ENCODE assay signal across 16 cellular contexts in genomic region chr9:87622936-87623335, GRCh38.
DNase-seq lines count a peak whose midpoint lies in the region; ATAC-seq and TF ChIP-seq lines count a peak whose summit lies in the region.
"Had no signal": no experiment of that assay in that cellular context is flagged by ENCODE, and none has a peak within 500 bp of the region (broad histone marks: within the 10 kb centered on the region; RNA-seq: fewer than 3 reads in every experiment).

No MANE protein-coding gene starts in this region.

- H3K27ac ChIP-seq in endodermal cell (ENCODE audit: low read depth, low read length) = no peak overlapping the region
- H3K27ac ChIP-seq in upper lobe of right lung = no peak overlapping the region
- H3K27ac ChIP-seq: SK-N-MC had no signal

- intact Hi-C loops in upper lobe of right lung (cut with DNase I) (no loop called here), posterior cingulate gyrus (cut with DNase I) (no loop called here)

- peak; percentile 14 for ATAC-seq in upper lobe of right lung

- H3K27ac Mint-ChIP-seq in endodermal cell (no peak overlapping the region), mesothelial cell of epicardium (peak overlapping the region; percentile 37)
- H3K27ac Mint-ChIP-seq: CD4-positive, alpha-beta T cell had no signal

- H3K4me1 ChIP-seq in endodermal cell (ENCODE audit: control insufficient read depth, insufficient read depth, low read length) (no peaks in the 10 kb centered on the region), upper lobe of right lung (peaks cover 11% of the 10 kb centered on the region)
- H3K4me1 ChIP-seq: BE2C had no signal

- H3K4me1 Mint-ChIP-seq in endodermal cell (peaks cover 16% of the 10 kb centered on the region), mesothelial cell of epicardium (peaks cover 23% of the 10 kb centered on the region)

- TF ChIP-seq CTCF in endodermal cell (conservative IDR thresholded peaks at IDR 0.05) = no peak
- TF ChIP-seq CTCF in mesothelial cell of epicardium (IDR thresholded peaks at IDR 0.05; ENCODE audit: unreplicated experiment) = no peak
- no peak for TF ChIP-seq CTCF in upper lobe of right lung (IDR thresholded peaks at IDR 0.05)

- 94 to 100% methylated on average over 2 of the region's 2 CpGs for WGBS in endodermal cell (ENCODE audit: insufficient coverage in 1 of 2, insufficient read length in 1 of 2), 2 experiments

- DNase-seq in NOMO-1 treated with DMSO at 0.1 percent for 48 hours (lab: John Stamatoyannopoulos, UW; ENCODE audit: unreplicated experiment) = peak; percentile 85
- peak; percentile 14 for DNase-seq in endodermal cell
- no peak for DNase-seq in mesothelial cell of epicardium (ENCODE audit: low spot score in 2 of 2, unreplicated experiment in 2 of 2)
- DNase-seq in upper lobe of right lung = no peak
- no peak for DNase-seq in stimulated activated naive CD4-positive, alpha-beta T cell treated with Interleukin-2 at 50 U/mL for 16 hours (lab: John Stamatoyannopoulos, UW)
- DNase-seq in posterior cingulate gyrus = no peak
- DNase-seq in EL = no peak
- DNase-seq: BE2C; CD4-positive, alpha-beta T cell; MV-4-11; NCI-H146; NCI-H2081 treated with DMSO at 0.1 percent for 48 hours; NCI-H510A treated with DMSO at 0.1 percent for 48 hours; Right ventricle myocardium superior had no signal

- H3K27me3 ChIP-seq in endodermal cell (ENCODE audit: control insufficient read depth, insufficient read depth, low read length, poor library complexity, severe bottlenecking) (no peaks in the 10 kb centered on the region), upper lobe of right lung (no peaks in the 10 kb centered on the region)
- H3K27me3 ChIP-seq: BE2C had no signal

- H3K36me3 ChIP-seq in endodermal cell (ENCODE audit: control insufficient read depth, insufficient read depth, low read length) = peaks cover 74% of the 10 kb centered on the region
- peaks cover 12% of the 10 kb centered on the region for H3K36me3 ChIP-seq in upper lobe of right lung
- H3K36me3 ChIP-seq: BE2C, HAP-1 had no signal

- H3K27me3 Mint-ChIP-seq in endodermal cell (ENCODE audit: insufficient read depth) (no peaks in the 10 kb centered on the region), mesothelial cell of epicardium (ENCODE audit: low read depth) (no peaks in the 10 kb centered on the region)
- H3K27me3 Mint-ChIP-seq: CD4-positive, alpha-beta T cell had no signal

- H3K9me3 Mint-ChIP-seq in endodermal cell = no peaks in the 10 kb centered on the region
- peaks cover 8% of the 10 kb centered on the region for H3K9me3 Mint-ChIP-seq in mesothelial cell of epicardium
- H3K9me3 Mint-ChIP-seq: CD4-positive, alpha-beta T cell had no signal

- H3K9me3 ChIP-seq in endodermal cell (ENCODE audit: control insufficient read depth, low read length) (peaks cover 4% of the 10 kb centered on the region), upper lobe of right lung (no peaks in the 10 kb centered on the region)
- H3K9me3 ChIP-seq: BE2C, HAP-1 had no signal

- no peak overlapping the region for H3K9ac ChIP-seq in endodermal cell (ENCODE audit: extremely low read depth, low read length, poor library complexity, severe bottlenecking)

- H3K4me3 Mint-ChIP-seq in endodermal cell = no peak overlapping the region
- H3K4me3 Mint-ChIP-seq in mesothelial cell of epicardium = no peak overlapping the region
- H3K4me3 Mint-ChIP-seq: CD4-positive, alpha-beta T cell had no signal

- H3K36me3 Mint-ChIP-seq in endodermal cell (ENCODE audit: low read depth) = peaks cover 53% of the 10 kb centered on the region
- H3K36me3 Mint-ChIP-seq in mesothelial cell of epicardium = peaks cover 41% of the 10 kb centered on the region

- H3K4me3 ChIP-seq in endodermal cell (ENCODE audit: low read length) = no peak overlapping the region
- no peak overlapping the region for H3K4me3 ChIP-seq in upper lobe of right lung
- H3K4me3 ChIP-seq: HAP-1, SK-N-MC had no signal

Comparison
In these comparisons a context has a peak if more than half of its experiments do, and no peak if none do; other contexts are left out.
1. DNase-seq: peak in NOMO-1 treated with DMSO at 0.1 percent for 48 hours (single experiment) and endodermal cell (single experiment); none in mesothelial cell of epicardium (0 of 2), upper lobe of right lung (single experiment), stimulated activated naive CD4-positive, alpha-beta T cell treated with Interleukin-2 at 50 U/mL for 16 hours (single experiment), posterior cingulate gyrus (0 of 10) and EL (single experiment).